In genomic region chr17:43360739-43361498, GRCh38 we compare ENCODE assay signal across 1 cellular context.
TF ChIP-seq lines count a peak whose summit lies in the region.

No MANE protein-coding gene starts in this region.

TF ChIP-seq in GM12878, 131 proteins besides CTCF, POLR2A, EP300 and RAD21 (continued from another document and continues in another):
- TF ChIP-seq ZBTB11 (CRISPR knock-in tag; IDR thresholded peaks at IDR 0.05) (peak; percentile 86), E2F8 (IDR thresholded peaks at IDR 0.05; ENCODE audit: low read depth, partially characterized antibody) (no peak), NKRF (conservative IDR thresholded peaks at IDR 0.05) (peak; percentile 67; the same call in 1 of the 2 replicates), BCL11A (IDR thresholded peaks at IDR 0.05; ENCODE audit: low read depth, low read length) (peak; percentile 99), RBBP5 (conservative IDR thresholded peaks at IDR 0.05) (no peak), MAX (IDR thresholded peaks at IDR 0.05; ENCODE audit: low read depth, low read length) (no peak; the same call in 1 of the 2 replicates), FOS (IDR thresholded peaks at IDR 0.05; ENCODE audit: borderline replicate concordance, extremely low read depth, insufficient read length) (no peak), SIN3A (IDR thresholded peaks at IDR 0.05; ENCODE audit: low read depth, low read length) (peak; percentile 87; the same call in 1 of the 2 replicates), LARP7 (IDR thresholded peaks at IDR 0.05) (peak; percentile 100), TCF12 (IDR thresholded peaks at IDR 0.05; ENCODE audit: low read depth, low read length) (peak; percentile 97), TCF7 (IDR thresholded peaks at IDR 0.05; ENCODE audit: borderline replicate concordance) (peak; percentile 91), ZNF384 (IDR thresholded peaks at IDR 0.05; ENCODE audit: borderline replicate concordance, low read depth, low read length) (no peak), ZNF592 (IDR thresholded peaks at IDR 0.05) (no peak; the same call in 1 of the 2 replicates), NR2F1 (conservative IDR thresholded peaks at IDR 0.05) (peak; percentile 85), POU2F2 (IDR thresholded peaks at IDR 0.05; ENCODE audit: borderline replicate concordance, low read depth, low read length) (peak; percentile 100), SKIL (IDR thresholded peaks at IDR 0.05; ENCODE audit: low read depth, poor library complexity, severe bottlenecking) (peak; percentile 63), PAX5 (IDR thresholded peaks at IDR 0.05; ENCODE audit: borderline replicate concordance, low read depth, low read length) (peak; percentile 92; the same call in 1 of the 2 replicates), ELK1 (IDR thresholded peaks at IDR 0.05; ENCODE audit: low read depth, low read length) (peak; percentile 75; the same call in 1 of the 2 replicates), RFX5 (IDR thresholded peaks at IDR 0.05; ENCODE audit: low read depth, low read length) (no peak), MEF2A (IDR thresholded peaks at IDR 0.05; ENCODE audit: insufficient read depth, low read depth, low read length) (peak; percentile 95), SP1 (IDR thresholded peaks at IDR 0.05; ENCODE audit: low read depth, low read length) (peak; percentile 88), ZBTB40 (IDR thresholded peaks at IDR 0.05; ENCODE audit: borderline replicate concordance) (0 out of 2 replicates have a peak, but pooled peaks have one; percentile 16), TCF3 (IDR thresholded peaks at IDR 0.05; ENCODE audit: borderline replicate concordance, insufficient read depth, low read depth, low read length) (peak; percentile 100), NRF1 (conservative IDR thresholded peaks at IDR 0.05; ENCODE audit: low read depth, low read length) (no peak), MYB (IDR thresholded peaks at IDR 0.05; ENCODE audit: borderline replicate concordance, low read depth, low read length) (peak; percentile 97), MXI1 (IDR thresholded peaks at IDR 0.05; ENCODE audit: low read depth, low read length) (peak; percentile 74), IRF5 (IDR thresholded peaks at IDR 0.05; ENCODE audit: borderline replicate concordance) (no peak), ZNF207 (IDR thresholded peaks at IDR 0.05; ENCODE audit: borderline replicate concordance) (peak; percentile 99)
